Comparison of ENCODE assay signal across 1 cellular context in genomic region chr1:2133879-2134215, GRCh38.
TF ChIP-seq lines count a peak whose summit lies in the region.

No MANE protein-coding gene starts in this region.

TF ChIP-seq in WTC11, 78 proteins besides CTCF, POLR2A, EP300 and RAD21 (continued from another document):
- TF ChIP-seq ZNF532 (CRISPR knock-in tag; IDR thresholded peaks at IDR 0.05; ENCODE audit: borderline replicate concordance), result no peak
- no peak for TF ChIP-seq NR3C1 (CRISPR knock-in tag; conservative IDR thresholded peaks at IDR 0.05; ENCODE audit: low read depth)
